ENCODE assay signal across 8 cellular contexts in genomic region chr7:133081119-133081604, GRCh38. TPM values are rescaled to one million over a fixed set of nuclear protein-coding genes. Genes with fewer than 3 reads are reported as not detected.
DNase-seq lines count a peak whose midpoint lies in the region; ATAC-seq and TF ChIP-seq lines count a peak whose summit lies in the region.

No MANE protein-coding gene starts in this region.

- H4K91ac ChIP-seq in trophoblast cell (ENCODE audit: low read depth, low read length) = no peak overlapping the region

- no peak overlapping the region for H2BK5ac ChIP-seq in trophoblast cell (ENCODE audit: low read depth, low read length, poor library complexity)

- no peak overlapping the region for H2AK5ac ChIP-seq in trophoblast cell (ENCODE audit: low read length)

- H4K8ac ChIP-seq in trophoblast cell (ENCODE audit: low read depth, low read length) = no peak overlapping the region

- H3K36me3 ChIP-seq in ACC112 (ENCODE audit: insufficient read depth, low read length) (0 out of 2 replicates have a peak, but pooled peaks cover 3% of the 10 kb centered on the region), trophoblast cell (ENCODE audit: control insufficient read depth in 1 of 2, insufficient read depth in 2 of 2, low read length in 2 of 2) (no peaks in the 10 kb centered on the region)

- peak overlapping the region; percentile 86 for H3K27ac Mint-ChIP-seq in activated CD8-positive, alpha-beta T cell treated with anti-CD3 and anti-CD28 coated beads, Interleukin-2, amount 10 ng/mL, durations not matched to agents 7 days and 5 days
- peak overlapping the region; percentile 59 for H3K27ac Mint-ChIP-seq in glutamatergic neuron (ENCODE audit: unreplicated experiment)

- peak overlapping the region; percentile 90 for H3K4me3 Mint-ChIP-seq in activated CD8-positive, alpha-beta T cell treated with anti-CD3 and anti-CD28 coated beads, Interleukin-2, amount 10 ng/mL, durations not matched to agents 7 days and 5 days
- peak overlapping the region; percentile 95 for H3K4me3 Mint-ChIP-seq in glutamatergic neuron (ENCODE audit: unreplicated experiment)

- peak overlapping the region; percentile 58; the same call in 1 of the 2 replicates for H3K27ac ChIP-seq in ACC112 (ENCODE audit: low read depth, low read length)
- H3K27ac ChIP-seq in trophoblast cell (ENCODE audit: low read depth, low read length) = no peak overlapping the region

- ATAC-seq in activated CD8-positive, alpha-beta T cell treated with anti-CD3 and anti-CD28 coated beads, Interleukin-2, amount 10 ng/mL, durations not matched to agents 7 days and 5 days = no peak

- H3K79me1 ChIP-seq in trophoblast cell (ENCODE audit: low read length) = peaks cover 2% of the 10 kb centered on the region

- DNase-seq in HFF-Myc (ENCODE audit: extremely low read depth, low read depth) (no peak), glutamatergic neuron (no peak), trophoblast cell (peak in 1 of 2 donors; percentile 17), HuH-7 (ENCODE audit: low spot score) (no peak), activated gamma-delta T cell (lab: John Stamatoyannopoulos, UW) (no peak), DMS114 treated with DMSO at 0.1 percent for 48 hours (lab: John Stamatoyannopoulos, UW; ENCODE audit: unreplicated experiment) (no peak)
- peak; percentile 23 for DNase-seq in activated CD8-positive, alpha-beta T cell treated with anti-CD3 and anti-CD28 coated beads, Interleukin-2, amount 10 ng/mL, durations not matched to agents 7 days and 5 days

- H3K4me1 ChIP-seq in ACC112 (ENCODE audit: control insufficient read depth, insufficient read depth, low read length, unreplicated experiment) = peaks cover 10% of the 10 kb centered on the region
- H3K4me1 ChIP-seq in trophoblast cell (ENCODE audit: control insufficient read depth in 1 of 2, insufficient read depth in 2 of 2, low read length in 2 of 2) = no peaks in the 10 kb centered on the region

- H3K36me3 Mint-ChIP-seq in activated CD8-positive, alpha-beta T cell treated with anti-CD3 and anti-CD28 coated beads, Interleukin-2, amount 10 ng/mL, durations not matched to agents 7 days and 5 days (ENCODE audit: low read depth) = peaks cover 13% of the 10 kb centered on the region
- no peaks in the 10 kb centered on the region for H3K36me3 Mint-ChIP-seq in glutamatergic neuron (ENCODE audit: unreplicated experiment)

- no peak overlapping the region for H2BK12ac ChIP-seq in trophoblast cell (ENCODE audit: low read length)

- H3K9me3 ChIP-seq in trophoblast cell (ENCODE audit: insufficient read depth, low read depth, low read length) = no peaks in the 10 kb centered on the region

- POLR2A ChIA-PET in activated CD8-positive, alpha-beta T cell treated with anti-CD3 and anti-CD28 coated beads, Interleukin-2, amount 10 ng/mL, durations not matched to agents 7 days and 5 days (lab: Charles Lee) = no interaction called here

- H3K4me2 ChIP-seq in trophoblast cell (ENCODE audit: low read length) = peak overlapping the region; percentile 95

- peaks cover 24% of the 10 kb centered on the region for H3K4me1 Mint-ChIP-seq in activated CD8-positive, alpha-beta T cell treated with anti-CD3 and anti-CD28 coated beads, Interleukin-2, amount 10 ng/mL, durations not matched to agents 7 days and 5 days (ENCODE audit: low read depth)
- peaks cover 4% of the 10 kb centered on the region for H3K4me1 Mint-ChIP-seq in glutamatergic neuron (ENCODE audit: low read depth, unreplicated experiment)

- peak overlapping the region; percentile 84 for H3K4ac ChIP-seq in trophoblast cell (ENCODE audit: low read depth, low read length)

- peak overlapping the region; percentile 94 for H3K9ac ChIP-seq in trophoblast cell (ENCODE audit: low read length)

- TF ChIP-seq CTCF in HFF-Myc (IDR thresholded peaks at IDR 0.05; ENCODE audit: low read depth, low read length, missing control alignments) = no peak
- no peak for TF ChIP-seq CTCF in glutamatergic neuron (IDR thresholded peaks at IDR 0.05; ENCODE audit: partially characterized antibody, unreplicated experiment)

- CTCF ChIA-PET in activated CD8-positive, alpha-beta T cell treated with anti-CD3 and anti-CD28 coated beads, Interleukin-2, amount 10 ng/mL, durations not matched to agents 7 days and 5 days (lab: Charles Lee) = interaction anchor here (1.1 kb wide), 2 partner anchors 427 to 762 kb away, joined by 3 read pairs; no protein-coding TSS in a partner anchor

- H3K4me3 ChIP-seq in ACC112 (ENCODE audit: low read depth, low read length) (peak overlapping the region; percentile 80), HFF-Myc (replicated peaks; ENCODE audit: low read depth, low read length) (peak overlapping the region; percentile 81), trophoblast cell (ENCODE audit: low read depth, low read length) (peak overlapping the region; percentile 98)

- H3K27me3 ChIP-seq in ACC112 (ENCODE audit: insufficient read depth, low read length) = no peaks in the 10 kb centered on the region
- no peaks in the 10 kb centered on the region for H3K27me3 ChIP-seq in trophoblast cell (ENCODE audit: insufficient read depth, low read length)

- no peaks in the 10 kb centered on the region for H3K9me3 Mint-ChIP-seq in activated CD8-positive, alpha-beta T cell treated with anti-CD3 and anti-CD28 coated beads, Interleukin-2, amount 10 ng/mL, durations not matched to agents 7 days and 5 days (ENCODE audit: insufficient read depth)
- no peaks in the 10 kb centered on the region for H3K9me3 Mint-ChIP-seq in glutamatergic neuron (ENCODE audit: unreplicated experiment)

- H3K27me3 Mint-ChIP-seq in activated CD8-positive, alpha-beta T cell treated with anti-CD3 and anti-CD28 coated beads, Interleukin-2, amount 10 ng/mL, durations not matched to agents 7 days and 5 days (ENCODE audit: low read depth) = no peaks in the 10 kb centered on the region
- peaks cover 2% of the 10 kb centered on the region for H3K27me3 Mint-ChIP-seq in glutamatergic neuron (ENCODE audit: unreplicated experiment)

- H2AFZ ChIP-seq in ACC112 (ENCODE audit: low read length, unreplicated experiment) = peak overlapping the region; percentile 26
- no peak overlapping the region for H2AFZ ChIP-seq in trophoblast cell (ENCODE audit: insufficient read depth, low read length, poor library complexity)

- no peak overlapping the region for H3K23ac ChIP-seq in trophoblast cell (ENCODE audit: low read length)

- H3K14ac ChIP-seq in trophoblast cell (ENCODE audit: low read length) = no peak overlapping the region

- no peak overlapping the region for H2BK120ac ChIP-seq in trophoblast cell (ENCODE audit: insufficient read depth, low read length, poor library complexity)

- H3K79me2 ChIP-seq in ACC112 (ENCODE audit: control insufficient read depth, insufficient read depth, low read length, unreplicated experiment) = peaks cover 54% of the 10 kb centered on the region
- peaks cover 7% of the 10 kb centered on the region for H3K79me2 ChIP-seq in trophoblast cell (ENCODE audit: control insufficient read depth, insufficient read depth, low read length, poor library complexity)

- no peak overlapping the region for H4K12ac ChIP-seq in trophoblast cell (ENCODE audit: low read depth, low read length)

- H3K18ac ChIP-seq in trophoblast cell (ENCODE audit: low read length) = no peak overlapping the region

- WGBS in trophoblast cell (ENCODE audit: extremely low coverage, insufficient coverage, insufficient read length) = no CpG with 5 or more reads among the region's 8 CpGs

RNA-seq across cellular contexts. Expression of gene CHCHD3, which starts 0.7 kb away (rescaled TPM):
- total RNA-seq in activated CD8-positive, alpha-beta T cell treated with anti-CD3 and anti-CD28 coated beads, Interleukin-2, amount 10 ng/mL, durations not matched to agents 7 days and 5 days = 10 to 100 TPM; 60.1 to 62.5 TPM
- total RNA-seq in glutamatergic neuron (ENCODE audit: unreplicated experiment) = 61.5 TPM
- polyA plus RNA-seq in trophoblast cell (2013) = 47.0 and 49.1 TPM in 2 replicates
